ENCODE assay signal across 18 cellular contexts in genomic region chr6:169145991-169146501, GRCh38.
DNase-seq lines count a peak whose midpoint lies in the region; ATAC-seq and TF ChIP-seq lines count a peak whose summit lies in the region.
"Had no signal": no experiment of that assay in that cellular context is flagged by ENCODE, and none has a peak within 500 bp of the region (broad histone marks: within the 10 kb centered on the region; RNA-seq: fewer than 3 reads in every experiment).

No MANE protein-coding gene starts in this region.

- peaks cover 34% of the 10 kb centered on the region for H3K9me3 Mint-ChIP-seq in nephron
- H3K9me3 Mint-ChIP-seq: T-helper 2 cell treated with Interferon-gamma antibody and Interleukin-4, amounts not matched to agents 5 μg/mL and 100 μg/mL, for 36 hours had no signal

- TF ChIP-seq CTCF in AG10803 (conservative IDR thresholded peaks at IDR 0.05; ENCODE audit: low read length) (no peak), nephron (IDR thresholded peaks at IDR 0.05; ENCODE audit: unreplicated experiment in 3 of 3) (no peak)

- H3K36me3 Mint-ChIP-seq in nephron (ENCODE audit: low read depth), result peaks cover 4% of the 10 kb centered on the region
- H3K36me3 Mint-ChIP-seq: activated naive CD8-positive, alpha-beta T cell treated with anti-CD3 and anti-CD28 coated beads for 36 hours had no signal

- H3K36me3 ChIP-seq in SK-N-MC (ENCODE audit: insufficient read depth, low read length), result no peaks in the 10 kb centered on the region
- H3K36me3 ChIP-seq: tibial nerve had no signal

- peaks cover 5% of the 10 kb centered on the region for H3K27me3 Mint-ChIP-seq in nephron (ENCODE audit: low read depth)

- no peaks in the 10 kb centered on the region for H3K9me3 ChIP-seq in SK-N-MC (ENCODE audit: low read depth, low read length)

- no peak overlapping the region for H3K9ac ChIP-seq in SK-N-MC (ENCODE audit: insufficient read length)

- H3K27ac ChIP-seq in SK-N-MC, result peak overlapping the region; percentile 65; the same call in 1 of the 2 replicates
- H3K27ac ChIP-seq: epithelial cell of prostate had no signal

- peak; percentile 91 for DNase-seq in AG10803 (ENCODE audit: low read depth)
- DNase-seq in SK-N-MC (ENCODE audit: low read depth, low spot score), result no peak
- DNase-seq in fibroblast of peridontal ligament (ENCODE audit: extremely low read depth), result peak; percentile 91
- DNase-seq in midbrain (lab: John Stamatoyannopoulos, UW), result no peak
- DNase-seq: activated CD4-positive, alpha-beta T cell treated with anti-CD3 and anti-CD28 coated beads for 4 hours; activated naive CD8-positive, alpha-beta T cell treated with anti-CD3 and anti-CD28 coated beads for 36 hours; activated T-cell treated with anti-CD3 and anti-CD28 coated beads, Interleukin-2, amount 50 U/mL, for 1 hour; NCI-H2029; NCI-H526; nephron progenitor cell had no signal

- ATAC-seq in GM21360 (IDR thresholded peaks at IDR 0.05; ENCODE audit: unreplicated experiment) (no peak), HG02852 (IDR thresholded peaks at IDR 0.05; ENCODE audit: unreplicated experiment) (no peak), HG03457 (IDR thresholded peaks at IDR 0.05; ENCODE audit: unreplicated experiment) (no peak)
- ATAC-seq: Panc1 had no signal

- H3K4me1 Mint-ChIP-seq in nephron, result peaks cover 51% of the 10 kb centered on the region
- H3K4me1 Mint-ChIP-seq: activated naive CD8-positive, alpha-beta T cell treated with anti-CD3 and anti-CD28 coated beads for 36 hours; nephron progenitor cell had no signal

- peak overlapping the region in 1 of 3 experiments; percentile 15 for H3K4me3 Mint-ChIP-seq in nephron
- H3K4me3 Mint-ChIP-seq: activated naive CD8-positive, alpha-beta T cell treated with anti-CD3 and anti-CD28 coated beads for 36 hours; nephron progenitor cell; T-helper 2 cell treated with Interferon-gamma antibody and Interleukin-4, amounts not matched to agents 5 μg/mL and 100 μg/mL, for 36 hours had no signal

- peak overlapping the region in 2 of 3 experiments; percentile 89 to 90 for H3K27ac Mint-ChIP-seq in nephron
- H3K27ac Mint-ChIP-seq: activated naive CD8-positive, alpha-beta T cell treated with anti-CD3 and anti-CD28 coated beads for 36 hours; nephron progenitor cell; T-helper 2 cell treated with Interferon-gamma antibody and Interleukin-4, amounts not matched to agents 5 μg/mL and 100 μg/mL, for 36 hours had no signal

- H3K4me3 ChIP-seq in AG10803 (ENCODE audit: low read length) (no peak overlapping the region), SK-N-MC (no peak overlapping the region; the same call in 1 of the 2 replicates)
- H3K4me3 ChIP-seq: tibial nerve had no signal

Comparison
In these comparisons a context has a peak if more than half of its experiments do, and no peak if none do; other contexts are left out.
1. DNase-seq: peak in AG10803 (single experiment) and fibroblast of peridontal ligament (single experiment); none in SK-N-MC (single experiment) and midbrain (single experiment).